In the genomic region with DNA sequence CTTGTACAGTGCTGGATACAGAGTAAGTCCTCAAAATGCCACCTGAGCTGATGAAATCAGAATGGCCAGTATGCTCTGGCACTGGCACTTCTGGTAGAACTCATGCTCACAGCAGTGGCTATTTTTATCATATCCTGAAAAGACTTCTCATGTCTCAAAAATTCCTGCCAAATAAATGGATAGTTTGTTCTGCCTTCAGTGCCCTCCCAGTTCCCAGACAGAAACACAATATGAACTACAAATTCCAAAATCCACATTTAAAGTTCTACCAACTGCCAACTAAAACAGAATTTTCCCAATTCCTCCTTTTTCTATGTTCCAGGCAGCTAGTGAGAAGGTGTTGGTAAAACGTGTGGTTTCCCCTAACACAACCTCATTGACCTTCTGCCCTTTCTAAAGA, we compare ENCODE assay signal across 1 cellular context.
TF ChIP-seq lines count a peak whose summit lies in the region.

No MANE protein-coding gene starts in this region.

TF ChIP-seq in SK-N-SH treated with all-trans-retinoic acid at 6 μM for 48 hours, 23 proteins besides CTCF, POLR2A, EP300 and RAD21 (continued from another document):
- TF ChIP-seq, protein P1, sequence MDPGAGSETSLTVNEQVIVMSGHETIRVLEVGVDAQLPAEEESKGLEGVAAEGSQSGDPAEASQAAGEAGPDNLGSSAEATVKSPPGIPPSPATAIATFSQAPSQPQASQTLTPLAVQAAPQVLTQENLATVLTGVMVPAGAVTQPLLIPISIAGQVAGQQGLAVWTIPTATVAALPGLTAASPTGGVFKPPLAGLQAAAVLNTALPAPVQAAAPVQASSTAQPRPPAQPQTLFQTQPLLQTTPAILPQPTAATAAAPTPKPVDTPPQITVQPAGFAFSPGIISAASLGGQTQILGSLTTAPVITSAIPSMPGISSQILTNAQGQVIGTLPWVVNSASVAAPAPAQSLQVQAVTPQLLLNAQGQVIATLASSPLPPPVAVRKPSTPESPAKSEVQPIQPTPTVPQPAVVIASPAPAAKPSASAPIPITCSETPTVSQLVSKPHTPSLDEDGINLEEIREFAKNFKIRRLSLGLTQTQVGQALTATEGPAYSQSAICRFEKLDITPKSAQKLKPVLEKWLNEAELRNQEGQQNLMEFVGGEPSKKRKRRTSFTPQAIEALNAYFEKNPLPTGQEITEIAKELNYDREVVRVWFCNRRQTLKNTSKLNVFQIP (CRISPR knock-in tag; IDR thresholded peaks at IDR 0.05; ENCODE audit: borderline replicate concordance, low read depth) = no peak
- no peak for TF ChIP-seq TCF4 (CRISPR knock-in tag; IDR thresholded peaks at IDR 0.05; ENCODE audit: borderline replicate concordance)
- TF ChIP-seq GLIS3 (CRISPR knock-in tag; IDR thresholded peaks at IDR 0.05) = no peak
